Comparison of ENCODE assay signal across 19 cellular contexts in the genomic region with DNA sequence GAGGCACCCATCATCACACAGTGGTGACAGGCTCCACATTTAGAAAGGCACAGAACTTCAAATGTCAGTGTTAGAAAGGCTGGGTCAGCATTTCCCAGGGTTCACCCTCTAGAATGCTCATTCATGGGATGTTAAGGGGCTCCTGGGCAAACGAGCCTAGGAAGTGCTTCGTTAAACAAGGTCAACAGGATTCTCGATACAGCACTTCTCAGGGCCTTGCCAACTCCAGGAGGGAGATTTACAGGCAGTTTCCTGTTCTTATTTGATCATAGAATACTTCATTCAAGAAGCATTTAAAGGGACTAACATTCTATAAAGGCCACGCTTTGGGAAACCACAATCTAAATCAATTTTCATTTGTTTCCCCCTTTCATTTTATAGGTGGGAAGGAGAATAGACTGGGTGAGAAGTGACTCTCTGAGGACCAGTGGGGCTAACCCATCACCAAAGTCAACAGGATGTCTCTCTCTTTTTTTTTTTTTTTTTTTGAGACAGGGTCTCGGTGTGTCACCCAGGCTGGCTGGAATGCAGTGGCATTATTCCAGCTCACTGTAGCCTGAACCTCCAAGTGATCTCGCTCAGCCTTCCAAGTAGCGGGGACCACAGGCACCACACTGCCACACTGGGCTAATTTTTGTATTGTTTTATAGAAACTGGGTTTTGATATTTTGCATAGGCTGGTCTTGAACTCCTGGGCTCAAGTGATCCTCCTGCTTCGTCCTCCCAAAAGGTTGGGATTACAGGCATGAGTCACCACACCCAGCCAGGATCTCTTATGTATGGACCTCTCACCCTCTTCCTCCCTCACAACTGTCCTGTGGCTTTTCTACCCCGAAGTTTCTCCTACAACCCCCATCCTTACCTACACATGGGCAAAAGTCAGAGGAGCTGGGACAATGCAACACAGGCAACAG. TPM values are rescaled to one million over a fixed set of nuclear protein-coding genes. Genes with fewer than 3 reads are reported as not detected.
DNase-seq lines count a peak whose midpoint lies in the region; ATAC-seq and TF ChIP-seq lines count a peak whose summit lies in the region.
"Had no signal": no experiment of that assay in that cellular context is flagged by ENCODE, and none has a peak within 500 bp of the region (broad histone marks: within the 10 kb centered on the region; RNA-seq: fewer than 3 reads in every experiment).

No MANE protein-coding gene starts in this region.

- POLR2A ChIA-PET in Caco-2 (lab: Charles Lee), result no interaction called here

- intact Hi-C loops in Caco-2 (cut with micrococcal nuclease; ENCODE audit: unreplicated experiment), result no loop called here

- H3K4me1 Mint-ChIP-seq in Caco-2 (ENCODE audit: low read depth, unreplicated experiment), result peaks cover 5% of the 10 kb centered on the region

- TF ChIP-seq CTCF in choroid plexus epithelial cell (conservative IDR thresholded peaks at IDR 0.05; ENCODE audit: low read depth, low read length) (no peak), osteoblast (IDR thresholded peaks at IDR 0.05; ENCODE audit: extremely low read depth, low read depth, low read length) (no peak), Caco-2 (IDR thresholded peaks at IDR 0.05; ENCODE audit: insufficient read depth in 1 of 2, low read depth in 1 of 2, low read length in 1 of 2, severe bottlenecking in 1 of 2, unreplicated experiment in 1 of 2) (no peak)

- H3K36me3 ChIP-seq in Karpas-422 (ENCODE audit: insufficient read depth, low read length) (no peaks in the 10 kb centered on the region), osteoblast (ENCODE audit: insufficient read depth, low read length) (no peaks in the 10 kb centered on the region), Caco-2 (ENCODE audit: control insufficient read depth, insufficient read depth, low read length) (no peaks in the 10 kb centered on the region)
- H3K36me3 ChIP-seq: adrenal gland, esophagus squamous epithelium, uterus had no signal

- BruUV-seq in Caco-2 (replicated peaks; lab: Mats Ljungman, UMichigan), result no TSS peak

- CTCF ChIA-PET in Caco-2 (lab: Charles Lee), result interaction anchor here (0.6 to 0.7 kb wide), 3 partner anchors 11 to 186 kb away, joined by 3 to 4 read pairs (median 4); no protein-coding TSS in a partner anchor

- no peaks in the 10 kb centered on the region for H3K9me3 Mint-ChIP-seq in Caco-2 (ENCODE audit: unreplicated experiment)
- H3K9me3 Mint-ChIP-seq: activated CD4-positive, alpha-beta T cell treated with anti-CD3 and anti-CD28 coated beads, Interleukin-2, amount 10 ng/mL, durations not matched to agents 7 days and 5 days; neural crest cell had no signal

- H3K4me3 ChIP-seq in Karpas-422 (ENCODE audit: low read length), result peak overlapping the region; percentile 22; the same call in 1 of the 2 replicates
- no peak overlapping the region for H3K4me3 ChIP-seq in choroid plexus epithelial cell (ENCODE audit: low read depth, low read length)
- no peak overlapping the region for H3K4me3 ChIP-seq in osteoblast (ENCODE audit: insufficient read depth, low read length)
- no peak overlapping the region for H3K4me3 ChIP-seq in Caco-2 (ENCODE audit: low read depth, low read length)
- H3K4me3 ChIP-seq: adrenal gland, esophagus squamous epithelium, uterus had no signal

- H3K9ac ChIP-seq in Karpas-422 (ENCODE audit: low read length), result 0 out of 2 replicates have a peak overlapping the region, but pooled peaks have one; percentile 0

- ATAC-seq in GM21447 (IDR thresholded peaks at IDR 0.05; ENCODE audit: unreplicated experiment), result no peak
- ATAC-seq: HCT116, right cardiac atrium had no signal

- H4K20me1 ChIP-seq in Karpas-422 (ENCODE audit: insufficient read depth, low read depth, low read length) (no peaks in the 10 kb centered on the region), osteoblast (ENCODE audit: insufficient read depth, low read length) (no peaks in the 10 kb centered on the region)

- H3K36me3 Mint-ChIP-seq in Caco-2 (ENCODE audit: insufficient read depth, unreplicated experiment), result no peaks in the 10 kb centered on the region

- peak overlapping the region; percentile 42 for H3K4me2 ChIP-seq in Karpas-422 (ENCODE audit: low read depth, low read length, poor library complexity, severe bottlenecking)
- peak overlapping the region; percentile 30 for H3K4me2 ChIP-seq in osteoblast (ENCODE audit: insufficient read depth, low read length)

- no peaks in the 10 kb centered on the region for H3K9me2 ChIP-seq in Karpas-422 (replicated peaks; ENCODE audit: insufficient read depth, low read length)

- H3K27me3 ChIP-seq in Karpas-422 (ENCODE audit: low read length) (no peaks in the 10 kb centered on the region), osteoblast (ENCODE audit: insufficient read depth, low read length) (no peaks in the 10 kb centered on the region), Caco-2 (replicated peaks; ENCODE audit: control insufficient read depth, insufficient read depth, low read length) (no peaks in the 10 kb centered on the region)
- H3K27me3 ChIP-seq: adrenal gland, uterus had no signal

- H3K4me1 ChIP-seq in Karpas-422 (ENCODE audit: low read length) (peaks cover 19% of the 10 kb centered on the region), osteoblast (ENCODE audit: insufficient read depth, low read length) (peaks cover 18% of the 10 kb centered on the region), Caco-2 (peaks cover 3% of the 10 kb centered on the region; the same call in 1 of the 2 replicates)
- H3K4me1 ChIP-seq: esophagus squamous epithelium, uterus had no signal

- DNase-seq in ACHN, result peak; percentile 40
- DNase-seq in Karpas-422, result no peak
- DNase-seq in choroid plexus epithelial cell (ENCODE audit: low read depth), result peak; percentile 60
- no peak for DNase-seq in osteoblast (ENCODE audit: insufficient read length, low spot score, missing footprints)
- DNase-seq in Caco-2, result no peak
- no peak for DNase-seq in activated CD4-positive, alpha-beta T cell treated with anti-CD3 and anti-CD28 coated beads for 1 hour
- DNase-seq in activated CD8-positive, alpha-beta memory T cell treated with anti-CD3 and anti-CD28 coated beads for 24 hours, result no peak
- DNase-seq: activated CD4-positive, alpha-beta T cell treated with anti-CD3 and anti-CD28 coated beads, Interleukin-2, amount 10 ng/mL, durations not matched to agents 7 days and 5 days; adrenal gland; esophagus squamous epithelium; right cardiac atrium; SIG-M5; stimulated activated naive CD4-positive, alpha-beta T cell; T-helper 9 cell; uterus had no signal

- H2AFZ ChIP-seq in Karpas-422 (ENCODE audit: low read length) (no peak overlapping the region), osteoblast (ENCODE audit: low read length) (peak overlapping the region; percentile 29)

- H3K27me3 Mint-ChIP-seq in Caco-2 (ENCODE audit: insufficient read depth, unreplicated experiment), result no peaks in the 10 kb centered on the region

- no peak overlapping the region for H3K27ac ChIP-seq in Karpas-422 (ENCODE audit: low read length)
- peak overlapping the region; percentile 56 for H3K27ac ChIP-seq in osteoblast (ENCODE audit: low read depth, low read length)
- H3K27ac ChIP-seq: adrenal gland, uterus had no signal

- H3K4me3 Mint-ChIP-seq in Caco-2 (ENCODE audit: unreplicated experiment), result no peak overlapping the region
- H3K4me3 Mint-ChIP-seq: activated CD4-positive, alpha-beta T cell treated with anti-CD3 and anti-CD28 coated beads, Interleukin-2, amount 10 ng/mL, durations not matched to agents 7 days and 5 days; neural crest cell had no signal

- H3K27ac Mint-ChIP-seq in Caco-2 (ENCODE audit: unreplicated experiment), result no peak overlapping the region
- H3K27ac Mint-ChIP-seq: activated CD4-positive, alpha-beta T cell treated with anti-CD3 and anti-CD28 coated beads, Interleukin-2, amount 10 ng/mL, durations not matched to agents 7 days and 5 days had no signal

- in situ Hi-C loops in ACHN (cut with HindIII; ENCODE audit: low pct_ligation_motif_present, low pct_unique_long_range_greater_than_20kb, low sequenced_read_pairs), result no loop called here

- H3K9me3 ChIP-seq in Karpas-422 (ENCODE audit: low read length) (no peaks in the 10 kb centered on the region), osteoblast (ENCODE audit: low read depth, low read length) (no peaks in the 10 kb centered on the region), Caco-2 (no peaks in the 10 kb centered on the region)
- H3K9me3 ChIP-seq: adrenal gland, esophagus squamous epithelium, uterus had no signal

- H3K79me2 ChIP-seq in Karpas-422 (ENCODE audit: low read length) (no peaks in the 10 kb centered on the region), osteoblast (ENCODE audit: insufficient read depth, low read length) (no peaks in the 10 kb centered on the region)

RNA-seq across cellular contexts. Expression of gene IGDCC4, which starts 14.1 kb away (rescaled TPM):
- 0.18 TPM in 1 of 2 replicates, not detected in the other for total RNA-seq in Karpas-422 (2014; rRNA removed; shearing (Covaris generic); ENCODE audit: low replicate concordance)
- 3.6 and 6.2 TPM in 2 replicates for total RNA-seq in osteoblast
- total RNA-seq in Caco-2 (2022), result 3.7 and 4.5 TPM in 2 replicates

RNA-seq across cellular contexts. Expression of gene IGDCC3, which starts 30.8 kb away (rescaled TPM):
- not detected in 2 replicates for total RNA-seq in Karpas-422 (2014; rRNA removed; shearing (Covaris generic); ENCODE audit: low replicate concordance)
- total RNA-seq in osteoblast (0.29 TPM in 1 of 2 replicates, not detected in the other), Caco-2 (2022) (43.5 and 51.2 TPM in 2 replicates)
- total RNA-seq: activated CD4-positive, alpha-beta T cell treated with anti-CD3 and anti-CD28 coated beads, Interleukin-2, amount 10 ng/mL, durations not matched to agents 7 days and 5 days; esophagus squamous epithelium; lower leg skin had no signal

Comparison
In these comparisons a context has a peak if more than half of its experiments do, and no peak if none do; other contexts are left out.
1. DNase-seq: peak in ACHN (single experiment) and choroid plexus epithelial cell (single experiment); none in Karpas-422 (single experiment), osteoblast (single experiment), Caco-2 (0 of 2), activated CD4-positive, alpha-beta T cell treated with anti-CD3 and anti-CD28 coated beads for 1 hour (single experiment) and activated CD8-positive, alpha-beta memory T cell treated with anti-CD3 and anti-CD28 coated beads for 24 hours (single experiment).
2. RNA of gene IGDCC3, which starts 30.8 kb away (total RNA-seq): 43.5 to 51.2 TPM in Caco-2; not detected in Karpas-422 and 0.29 TPM in osteoblast; every median in the first group is over 10 times any median in the second.